38 cellular contexts compared by ENCODE assay signal in the genomic region with DNA sequence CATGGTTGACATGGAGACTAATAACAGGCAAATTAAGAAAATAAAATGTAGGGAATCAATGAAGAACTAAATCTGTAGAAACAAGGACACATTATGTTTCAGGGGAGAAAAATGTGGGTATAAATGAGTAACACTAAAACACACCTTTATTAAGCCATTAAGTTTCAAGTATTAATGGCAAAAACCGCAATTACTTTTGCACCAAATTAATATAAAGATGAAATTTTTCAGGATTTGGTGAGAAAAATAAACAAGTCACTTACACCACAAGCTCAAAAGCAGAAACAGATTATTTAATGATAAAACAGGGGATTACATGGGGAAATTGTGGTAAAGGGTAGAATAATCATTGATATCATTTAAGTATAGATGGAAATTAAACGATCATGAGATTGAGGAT.
"Had no signal": no experiment of that assay in that cellular context is flagged by ENCODE, and none has a peak within 500 bp of the region (broad histone marks: within the 10 kb centered on the region; RNA-seq: fewer than 3 reads in every experiment).

No MANE protein-coding gene starts in this region.

- H3K4me3 Mint-ChIP-seq: activated naive CD4-positive, alpha-beta T cell treated with anti-CD3 and anti-CD28 coated beads for 36 hours; activated naive CD4-positive, alpha-beta T cell treated with anti-CD3 and anti-CD28 coated beads, Interleukin-2, amount 10 ng/mL, durations not matched to agents 7 days and 5 days; activated naive CD4-positive, alpha-beta T cell treated with anti-CD3 and anti-CD28 coated beads, Interleukin-2, amount 50 U/mL, for 24 hours; activated naive CD8-positive, alpha-beta T cell; activated naive CD8-positive, alpha-beta T cell treated with anti-CD3 and anti-CD28 coated beads for 36 hours; activated naive CD8-positive, alpha-beta T cell treated with anti-CD3 and anti-CD28 coated beads, Interleukin-2, amount 10 ng/mL, durations not matched to agents 7 days and 5 days; activated naive CD8-positive, alpha-beta T cell treated with anti-CD3 and anti-CD28 coated beads, Interleukin-2, amount 50 U/mL, for 24 hours; activated T-cell treated with anti-CD3 and anti-CD28 coated beads, Interleukin-2, amount 50 U/mL, for 4 hours; activated T-cell treated with anti-CD3 and anti-CD28 coated beads, Interleukin-2, amount 50 U/mL, for 72 hours; activated T-helper 1 cell treated with anti-CD3 and anti-CD28 coated beads, Interleukin-12 subunit alpha, Interleukin-12 subunit beta, Interleukin-2, Interleukin-4 antibody, amounts not matched to agents 30 ng/mL and 10 ng/mL and 1 ng/mL, durations not matched to agents 14 hours and 24 hours and 36 hours; activated T-helper 17 cell treated with anti-CD3 and anti-CD28 coated beads, Interleukin-2, amount 50 U/mL, for 72 hours; brain; central memory CD8-positive, alpha-beta T cell had no signal

- H3K27me3 ChIP-seq: adrenal gland, ascending aorta, body of pancreas, brain microvascular endothelial cell, breast epithelium, cardiac muscle cell had no signal

- ATAC-seq: activated naive CD4-positive, alpha-beta T cell treated with anti-CD3 and anti-CD28 coated beads, Interleukin-2, amount 50 U/mL, for 72 hours; activated naive CD8-positive, alpha-beta T cell treated with anti-CD3 and anti-CD28 coated beads, Interleukin-2, amount 50 U/mL, for 24 hours; activated T-cell treated with anti-CD3 and anti-CD28 coated beads, Interleukin-2, amount 50 U/mL, for 4 hours; activated T-cell treated with anti-CD3 and anti-CD28 coated beads, Interleukin-2, amount 50 U/mL, for 72 hours; activated T-helper 17 cell treated with anti-CD3 and anti-CD28 coated beads, Interleukin-2, amount 50 U/mL, for 72 hours; body of pancreas had no signal

- H3K27ac ChIP-seq: adrenal gland, ascending aorta, body of pancreas, brain microvascular endothelial cell, breast epithelium, cardiac muscle cell had no signal

- H3K9me3 ChIP-seq: adrenal gland, ascending aorta, body of pancreas, breast epithelium had no signal

- H3K9me3 Mint-ChIP-seq: activated naive CD4-positive, alpha-beta T cell treated with anti-CD3 and anti-CD28 coated beads for 36 hours; activated naive CD4-positive, alpha-beta T cell treated with anti-CD3 and anti-CD28 coated beads, Interleukin-2, amount 10 ng/mL, durations not matched to agents 7 days and 5 days; activated naive CD8-positive, alpha-beta T cell treated with anti-CD3 and anti-CD28 coated beads for 36 hours; activated T-helper 1 cell treated with anti-CD3 and anti-CD28 coated beads, Interleukin-12 subunit alpha, Interleukin-12 subunit beta, Interleukin-2, Interleukin-4 antibody, amounts not matched to agents 30 ng/mL and 10 ng/mL and 1 ng/mL, durations not matched to agents 14 hours and 24 hours and 36 hours; brain; central memory CD8-positive, alpha-beta T cell had no signal

- H3K4me3 ChIP-seq: adrenal gland, ascending aorta, body of pancreas, breast epithelium, cardiac muscle cell had no signal

- DNase-seq: activated effector memory CD4-positive, alpha-beta T cell treated with anti-CD3 and anti-CD28 coated beads, Interleukin-2, amount 50 U/mL, for 16 hours; activated effector memory CD4-positive, alpha-beta T cell treated with Interleukin-2 at 50 U/mL for 16 hours; activated gamma-delta T cell; activated gamma-delta T cell treated with Interleukin-2 at 50 U/mL for 16 hours; activated naive CD4-positive, alpha-beta T cell; activated naive CD4-positive, alpha-beta T cell treated with anti-CD3 and anti-CD28 coated beads for 36 hours; activated naive CD4-positive, alpha-beta T cell treated with anti-CD3 and anti-CD28 coated beads, Interleukin-2, amount 10 ng/mL, durations not matched to agents 7 days and 5 days; activated naive CD4-positive, alpha-beta T cell treated with anti-CD3 and anti-CD28 coated beads, Interleukin-2, amount 50 U/mL, for 16 hours; activated naive CD4-positive, alpha-beta T cell treated with Interleukin-2 at 50 U/mL for 16 hours; activated naive CD8-positive, alpha-beta T cell treated with anti-CD3 and anti-CD28 coated beads for 36 hours; activated naive CD8-positive, alpha-beta T cell treated with anti-CD3 and anti-CD28 coated beads, Interleukin-2, amount 10 ng/mL, durations not matched to agents 7 days and 5 days; activated naive CD8-positive, alpha-beta T cell treated with anti-CD3 and anti-CD28 coated beads, Interleukin-2, amount 50 U/mL, for 24 hours; activated T-cell treated with anti-CD3 and anti-CD28 coated beads, Interleukin-2, amount 50 U/mL, for 4 hours; activated T-cell treated with anti-CD3 and anti-CD28 coated beads, Interleukin-2, amount 50 U/mL, for 48 hours; activated T-cell treated with anti-CD3 and anti-CD28 coated beads, Interleukin-2, amount 50 U/mL, for 72 hours; adrenal gland; amniotic stem cell; amygdala; anterior cingulate cortex; aorta; body of pancreas; brain microvascular endothelial cell; caudate nucleus; central memory CD4-positive, alpha-beta T cell; cerebellar nuclear complex had no signal

- H3K27ac Mint-ChIP-seq: activated naive CD4-positive, alpha-beta T cell treated with anti-CD3 and anti-CD28 coated beads for 36 hours; activated naive CD4-positive, alpha-beta T cell treated with anti-CD3 and anti-CD28 coated beads, Interleukin-2, amount 10 ng/mL, durations not matched to agents 7 days and 5 days; activated naive CD4-positive, alpha-beta T cell treated with anti-CD3 and anti-CD28 coated beads, Interleukin-2, amount 50 U/mL, for 24 hours; activated naive CD4-positive, alpha-beta T cell treated with anti-CD3 and anti-CD28 coated beads, Interleukin-2, amount 50 U/mL, for 72 hours; activated naive CD8-positive, alpha-beta T cell; activated naive CD8-positive, alpha-beta T cell treated with anti-CD3 and anti-CD28 coated beads for 36 hours; activated naive CD8-positive, alpha-beta T cell treated with anti-CD3 and anti-CD28 coated beads, Interleukin-2, amount 10 ng/mL, durations not matched to agents 7 days and 5 days; activated naive CD8-positive, alpha-beta T cell treated with anti-CD3 and anti-CD28 coated beads, Interleukin-2, amount 50 U/mL, for 24 hours; activated T-cell treated with anti-CD3 and anti-CD28 coated beads, Interleukin-2, amount 50 U/mL, for 72 hours; activated T-helper 1 cell treated with anti-CD3 and anti-CD28 coated beads, Interleukin-12 subunit alpha, Interleukin-12 subunit beta, Interleukin-2, Interleukin-4 antibody, amounts not matched to agents 30 ng/mL and 10 ng/mL and 1 ng/mL, durations not matched to agents 14 hours and 24 hours and 36 hours; activated T-helper 17 cell treated with anti-CD3 and anti-CD28 coated beads, Interleukin-2, amount 50 U/mL, for 72 hours; activated T-helper 2 cell treated with anti-CD3 and anti-CD28 coated beads, Interferon-gamma antibody, Interleukin-2, Interleukin-4, amounts not matched to agents 10 μg/mL and 5 μg/mL and 100 μg/mL, durations not matched to agents 14 hours and 24 hours and 36 hours; brain had no signal

- H3K36me3 ChIP-seq: adrenal gland, ascending aorta, brain microvascular endothelial cell, breast epithelium, cardiac muscle cell had no signal

- H3K4me1 Mint-ChIP-seq: activated naive CD4-positive, alpha-beta T cell treated with anti-CD3 and anti-CD28 coated beads, Interleukin-2, amount 10 ng/mL, durations not matched to agents 7 days and 5 days; activated naive CD4-positive, alpha-beta T cell treated with anti-CD3 and anti-CD28 coated beads, Interleukin-2, amount 50 U/mL, for 24 hours; activated naive CD8-positive, alpha-beta T cell treated with anti-CD3 and anti-CD28 coated beads for 36 hours; activated naive CD8-positive, alpha-beta T cell treated with anti-CD3 and anti-CD28 coated beads, Interleukin-2, amount 10 ng/mL, durations not matched to agents 7 days and 5 days; activated naive CD8-positive, alpha-beta T cell treated with anti-CD3 and anti-CD28 coated beads, Interleukin-2, amount 50 U/mL, for 24 hours; activated T-helper 17 cell treated with anti-CD3 and anti-CD28 coated beads, Interleukin-2, amount 50 U/mL, for 72 hours; central memory CD8-positive, alpha-beta T cell had no signal

- H3K27me3 Mint-ChIP-seq: activated naive CD4-positive, alpha-beta T cell treated with anti-CD3 and anti-CD28 coated beads, Interleukin-2, amount 10 ng/mL, durations not matched to agents 7 days and 5 days; activated naive CD4-positive, alpha-beta T cell treated with anti-CD3 and anti-CD28 coated beads, Interleukin-2, amount 50 U/mL, for 24 hours; activated naive CD8-positive, alpha-beta T cell; activated naive CD8-positive, alpha-beta T cell treated with anti-CD3 and anti-CD28 coated beads for 36 hours; activated naive CD8-positive, alpha-beta T cell treated with anti-CD3 and anti-CD28 coated beads, Interleukin-2, amount 10 ng/mL, durations not matched to agents 7 days and 5 days; activated naive CD8-positive, alpha-beta T cell treated with anti-CD3 and anti-CD28 coated beads, Interleukin-2, amount 50 U/mL, for 24 hours; activated T-helper 17 cell treated with anti-CD3 and anti-CD28 coated beads, Interleukin-2, amount 50 U/mL, for 72 hours; brain; central memory CD8-positive, alpha-beta T cell had no signal

- H3K4me1 ChIP-seq: adrenal gland, ascending aorta, body of pancreas, breast epithelium had no signal

- FAIRE-seq: astrocyte, bronchial epithelial cell had no signal

- H3K36me3 Mint-ChIP-seq: activated naive CD4-positive, alpha-beta T cell treated with anti-CD3 and anti-CD28 coated beads, Interleukin-2, amount 10 ng/mL, durations not matched to agents 7 days and 5 days; activated naive CD4-positive, alpha-beta T cell treated with anti-CD3 and anti-CD28 coated beads, Interleukin-2, amount 50 U/mL, for 24 hours; activated naive CD4-positive, alpha-beta T cell treated with anti-CD3 and anti-CD28 coated beads, Interleukin-2, amount 50 U/mL, for 72 hours; activated naive CD8-positive, alpha-beta T cell; activated naive CD8-positive, alpha-beta T cell treated with anti-CD3 and anti-CD28 coated beads for 36 hours; activated naive CD8-positive, alpha-beta T cell treated with anti-CD3 and anti-CD28 coated beads, Interleukin-2, amount 10 ng/mL, durations not matched to agents 7 days and 5 days; brain had no signal
